In the genomic region with DNA sequence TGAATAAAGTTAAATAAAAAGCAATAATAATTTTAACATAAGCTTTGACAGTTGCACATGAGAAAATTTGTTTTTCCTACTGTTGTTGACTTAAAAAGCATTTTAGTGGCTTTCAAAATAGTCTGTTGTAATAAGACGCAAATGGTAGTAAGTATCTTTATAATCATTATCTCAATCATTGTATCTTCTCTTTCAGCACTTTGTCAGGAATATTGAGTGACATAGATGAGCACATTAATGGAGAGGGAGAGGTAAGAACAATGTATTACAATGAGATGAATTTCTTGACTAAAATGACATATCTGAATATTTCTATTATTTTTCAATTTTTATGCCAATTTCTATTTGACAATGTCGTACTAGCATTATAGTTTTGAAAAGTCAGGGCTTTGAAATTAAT, we compare ENCODE assay signal across 6 cellular contexts.
"Had no signal": no experiment of that assay in that cellular context is flagged by ENCODE, and none has a peak within 500 bp of the region (broad histone marks: within the 10 kb centered on the region; RNA-seq: fewer than 3 reads in every experiment).

No MANE protein-coding gene starts in this region.

- H3K4me3 ChIP-seq: K562 had no signal

- DNase-seq: IMR-90, KBM-7 had no signal

- H3K27ac ChIP-seq: HL-60 had no signal

- FAIRE-seq: HepG2, HTR-8/SVneo, K562 had no signal
